Comparison of ENCODE assay signal across 26 cellular contexts in genomic region chr7:148670374-148670773, GRCh38.
"Had no signal": no experiment of that assay in that cellular context is flagged by ENCODE, and none has a peak within 500 bp of the region (broad histone marks: within the 10 kb centered on the region; RNA-seq: fewer than 3 reads in every experiment).

No MANE protein-coding gene starts in this region.

- H3K27me3 Mint-ChIP-seq: activated naive CD4-positive, alpha-beta T cell treated with anti-CD3 and anti-CD28 coated beads, Interleukin-2, amount 50 U/mL, for 24 hours; activated naive CD8-positive, alpha-beta T cell treated with anti-CD3 and anti-CD28 coated beads, Interleukin-2, amount 50 U/mL, for 24 hours had no signal

- H3K36me3 ChIP-seq: colonic mucosa, gastroesophageal sphincter, right atrium auricular region, spleen, thoracic aorta, uterus had no signal

- H3K9me3 ChIP-seq: colonic mucosa, thoracic aorta, uterus had no signal

- H3K27ac ChIP-seq: colonic mucosa, dorsolateral prefrontal cortex, gastroesophageal sphincter, right atrium auricular region, spleen, thoracic aorta, uterus had no signal

- H3K9me3 Mint-ChIP-seq: activated CD4-positive, alpha-beta memory T cell treated with anti-CD3 and anti-CD28 coated beads for 36 hours; activated naive CD4-positive, alpha-beta T cell treated with anti-CD3 and anti-CD28 coated beads, Interleukin-2, amount 50 U/mL, for 24 hours; natural killer cell had no signal

- H3K4me1 ChIP-seq: colonic mucosa, gastroesophageal sphincter, right atrium auricular region, spleen, uterus had no signal

- H3K4me3 Mint-ChIP-seq: activated CD4-positive, alpha-beta memory T cell treated with anti-CD3 and anti-CD28 coated beads for 36 hours; activated CD4-positive, alpha-beta T cell treated with anti-CD3 and anti-CD28 coated beads, Interleukin-2, amount 10 ng/mL, durations not matched to agents 24 days and 14 days; activated naive CD4-positive, alpha-beta T cell treated with anti-CD3 and anti-CD28 coated beads, Interleukin-2, amount 50 U/mL, for 24 hours; activated naive CD8-positive, alpha-beta T cell treated with anti-CD3 and anti-CD28 coated beads, Interleukin-2, amount 50 U/mL, for 24 hours; activated T-cell treated with anti-CD3 and anti-CD28 coated beads, Interleukin-2, amount 50 U/mL, for 4 hours; memory B cell; natural killer cell; T-helper 1 cell treated with Interleukin-12 subunit alpha and Interleukin-12 subunit beta and Interleukin-4 antibody, amounts not matched to agents 30 μg/mL and 1 μg/mL, for 36 hours had no signal

- DNase-seq: activated CD4-positive, alpha-beta memory T cell treated with anti-CD3 and anti-CD28 coated beads for 36 hours; activated CD4-positive, alpha-beta T cell treated with anti-CD3 and anti-CD28 coated beads, Interleukin-2, amount 10 ng/mL, durations not matched to agents 24 days and 14 days; activated CD4-positive, CD25-positive, alpha-beta regulatory T cell treated with anti-CD3 and anti-CD28 coated beads, Interleukin-2, amount 50 U/mL, for 72 hours; activated naive CD8-positive, alpha-beta T cell treated with anti-CD3 and anti-CD28 coated beads, Interleukin-2, amount 50 U/mL, for 24 hours; activated T-cell treated with anti-CD3 and anti-CD28 coated beads, Interleukin-2, amount 50 U/mL, for 4 hours; cerebellar nuclear complex; colonic mucosa; dorsolateral prefrontal cortex; effector memory CD4-positive, alpha-beta T cell; erythroblast; hippocampal formation; kidney; left colon; natural killer cell; spleen; stimulated activated naive CD4-positive, alpha-beta T cell treated with Interleukin-2 at 50 U/mL for 16 hours; T1000; trophoblast cell; uterus had no signal

- ATAC-seq: activated naive CD8-positive, alpha-beta T cell treated with anti-CD3 and anti-CD28 coated beads, Interleukin-2, amount 50 U/mL, for 24 hours; activated T-cell treated with anti-CD3 and anti-CD28 coated beads, Interleukin-2, amount 50 U/mL, for 4 hours; gastroesophageal sphincter; left colon; natural killer cell had no signal

- H3K4me3 ChIP-seq: colonic mucosa, dorsolateral prefrontal cortex, gastroesophageal sphincter, right atrium auricular region, spleen, thoracic aorta, uterus had no signal

- H3K27me3 ChIP-seq: colonic mucosa, dorsolateral prefrontal cortex, right atrium auricular region, spleen, uterus had no signal

- FAIRE-seq: kidney had no signal

- H3K27ac Mint-ChIP-seq: activated CD4-positive, alpha-beta memory T cell treated with anti-CD3 and anti-CD28 coated beads for 36 hours; activated CD4-positive, alpha-beta T cell treated with anti-CD3 and anti-CD28 coated beads, Interleukin-2, amount 10 ng/mL, durations not matched to agents 24 days and 14 days; activated naive CD4-positive, alpha-beta T cell treated with anti-CD3 and anti-CD28 coated beads, Interleukin-2, amount 50 U/mL, for 24 hours; activated naive CD8-positive, alpha-beta T cell treated with anti-CD3 and anti-CD28 coated beads, Interleukin-2, amount 50 U/mL, for 24 hours; activated T-helper 2 cell treated with anti-CD3 and anti-CD28 coated beads, Interferon-gamma antibody, Interleukin-2, Interleukin-4, amounts not matched to agents 10 μg/mL and 5 μg/mL and 100 μg/mL, durations not matched to agents 14 hours and 24 hours and 36 hours; memory B cell; natural killer cell; T-helper 1 cell treated with Interleukin-12 subunit alpha and Interleukin-12 subunit beta and Interleukin-4 antibody, amounts not matched to agents 30 μg/mL and 1 μg/mL, for 36 hours had no signal

- H3K36me3 Mint-ChIP-seq: natural killer cell had no signal
